18 cellular contexts compared by ENCODE assay signal in the genomic region with DNA sequence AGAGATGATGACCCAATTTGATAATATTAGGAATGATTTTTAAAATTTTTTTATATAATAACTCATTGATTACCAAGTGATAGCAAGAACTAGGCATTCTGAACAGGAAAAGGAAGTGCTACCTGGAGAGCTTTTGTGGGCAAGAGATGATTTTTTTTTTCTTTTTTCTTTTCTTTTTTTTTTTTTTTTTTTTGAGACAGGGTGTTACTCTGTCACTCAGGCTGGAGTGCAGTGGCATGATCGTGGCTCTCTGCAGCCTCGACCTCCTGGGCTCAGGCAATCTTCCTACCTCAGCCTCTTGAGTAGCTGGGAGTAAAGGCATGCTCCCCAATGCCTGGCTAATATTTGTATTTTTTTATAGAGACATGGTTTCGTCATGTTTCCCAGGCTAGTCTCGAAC. TPM values are rescaled to one million over a fixed set of nuclear protein-coding genes. Genes with fewer than 3 reads are reported as not detected.
A peak's percentile ranks its signal among the peaks of the same experiment; 100 is the strongest.
DNase-seq lines count a peak whose midpoint lies in the region; ATAC-seq and TF ChIP-seq lines count a peak whose summit lies in the region.
"Had no signal": no experiment of that assay in that cellular context is flagged by ENCODE, and none has a peak within 500 bp of the region (broad histone marks: within the 10 kb centered on the region; RNA-seq: fewer than 3 reads in every experiment).

No MANE protein-coding gene starts in this region.

- POLR2A ChIA-PET in activated CD8-positive, alpha-beta T cell treated with anti-CD3 and anti-CD28 coated beads for 36 hours (lab: Charles Lee): interaction anchor here (0.8 to 1.4 kb wide), 3 partner anchors 40 to 89 kb away, joined by 3 to 4 read pairs (median 3); no protein-coding TSS in a partner anchor

- H3K27ac Mint-ChIP-seq in activated naive CD8-positive, alpha-beta T cell: peak overlapping the region; percentile 88
- no peak overlapping the region for H3K27ac Mint-ChIP-seq in activated naive CD8-positive, alpha-beta T cell treated with anti-CD3 and anti-CD28 coated beads, Interleukin-2, amount 50 U/mL, for 24 hours
- peak overlapping the region; percentile 31 for H3K27ac Mint-ChIP-seq in activated CD8-positive, alpha-beta T cell treated with anti-CD3 and anti-CD28 coated beads for 36 hours
- peak overlapping the region; percentile 81 for H3K27ac Mint-ChIP-seq in memory B cell
- H3K27ac Mint-ChIP-seq: activated T-helper 1 cell treated with anti-CD3 and anti-CD28 coated beads, Interleukin-12 subunit alpha, Interleukin-12 subunit beta, Interleukin-2, Interleukin-4 antibody, amounts not matched to agents 30 ng/mL and 10 ng/mL and 1 ng/mL, durations not matched to agents 14 hours and 24 hours and 36 hours had no signal

- H3K4me3 Mint-ChIP-seq in activated naive CD8-positive, alpha-beta T cell: no peak overlapping the region
- H3K4me3 Mint-ChIP-seq in activated naive CD8-positive, alpha-beta T cell treated with anti-CD3 and anti-CD28 coated beads, Interleukin-2, amount 50 U/mL, for 24 hours: no peak overlapping the region
- no peak overlapping the region for H3K4me3 Mint-ChIP-seq in activated CD8-positive, alpha-beta T cell treated with anti-CD3 and anti-CD28 coated beads for 36 hours
- no peak overlapping the region for H3K4me3 Mint-ChIP-seq in memory B cell
- H3K4me3 Mint-ChIP-seq: activated T-helper 1 cell treated with anti-CD3 and anti-CD28 coated beads, Interleukin-12 subunit alpha, Interleukin-12 subunit beta, Interleukin-2, Interleukin-4 antibody, amounts not matched to agents 30 ng/mL and 10 ng/mL and 1 ng/mL, durations not matched to agents 14 hours and 24 hours and 36 hours; neural crest cell had no signal

- H3K36me3 Mint-ChIP-seq in activated naive CD8-positive, alpha-beta T cell: peaks cover 2% of the 10 kb centered on the region
- peaks cover 11% of the 10 kb centered on the region for H3K36me3 Mint-ChIP-seq in activated naive CD8-positive, alpha-beta T cell treated with anti-CD3 and anti-CD28 coated beads, Interleukin-2, amount 50 U/mL, for 24 hours (ENCODE audit: low read depth)
- H3K36me3 Mint-ChIP-seq in activated CD8-positive, alpha-beta T cell treated with anti-CD3 and anti-CD28 coated beads for 36 hours (ENCODE audit: low read depth): peaks cover 15% of the 10 kb centered on the region
- peaks cover 9% of the 10 kb centered on the region for H3K36me3 Mint-ChIP-seq in memory B cell

- H3K4me1 ChIP-seq in thoracic aorta (ENCODE audit: control insufficient read depth in 1 of 2, low read depth in 2 of 2): peaks cover 32 to 86% of the 10 kb centered on the region in 2 donors

- intact Hi-C loops in activated CD8-positive, alpha-beta T cell treated with anti-CD3 and anti-CD28 coated beads for 36 hours (cut with micrococcal nuclease): no loop called here

- H3K27me3 Mint-ChIP-seq in activated naive CD8-positive, alpha-beta T cell: no peaks in the 10 kb centered on the region
- no peaks in the 10 kb centered on the region for H3K27me3 Mint-ChIP-seq in activated naive CD8-positive, alpha-beta T cell treated with anti-CD3 and anti-CD28 coated beads, Interleukin-2, amount 50 U/mL, for 24 hours
- no peaks in the 10 kb centered on the region for H3K27me3 Mint-ChIP-seq in activated CD8-positive, alpha-beta T cell treated with anti-CD3 and anti-CD28 coated beads for 36 hours
- H3K27me3 Mint-ChIP-seq in memory B cell: no peaks in the 10 kb centered on the region

- H3K4me3 ChIP-seq in thoracic aorta: no peak overlapping the region
- H3K4me3 ChIP-seq: HAP-1, lung, right atrium auricular region had no signal

- CTCF ChIA-PET in activated CD8-positive, alpha-beta T cell treated with anti-CD3 and anti-CD28 coated beads for 36 hours (lab: Charles Lee): no interaction called here

- no peak for DNase-seq in activated naive CD8-positive, alpha-beta T cell treated with anti-CD3 and anti-CD28 coated beads, Interleukin-2, amount 50 U/mL, for 24 hours
- no peak for DNase-seq in activated CD8-positive, alpha-beta T cell treated with anti-CD3 and anti-CD28 coated beads for 36 hours
- DNase-seq in memory B cell (ENCODE audit: low spot score in 2 of 2) (no peak), thoracic aorta (ENCODE audit: low spot score) (no peak), Kasumi-1 (lab: John Stamatoyannopoulos, UW) (no peak)
- DNase-seq: activated CD4-positive, alpha-beta T cell treated with anti-CD3 and anti-CD28 coated beads for 48 hours; cortex of kidney; erythroblast; GF-D8; glutamatergic neuron had no signal

- peaks cover 79% of the 10 kb centered on the region for H3K4me1 Mint-ChIP-seq in activated naive CD8-positive, alpha-beta T cell (ENCODE audit: low read depth)
- H3K4me1 Mint-ChIP-seq in activated naive CD8-positive, alpha-beta T cell treated with anti-CD3 and anti-CD28 coated beads, Interleukin-2, amount 50 U/mL, for 24 hours: peaks cover 68% of the 10 kb centered on the region
- peaks cover 82% of the 10 kb centered on the region for H3K4me1 Mint-ChIP-seq in activated CD8-positive, alpha-beta T cell treated with anti-CD3 and anti-CD28 coated beads for 36 hours (ENCODE audit: low read depth)
- H3K4me1 Mint-ChIP-seq in memory B cell: peaks cover 47% of the 10 kb centered on the region

- ATAC-seq in activated naive CD8-positive, alpha-beta T cell treated with anti-CD3 and anti-CD28 coated beads, Interleukin-2, amount 50 U/mL, for 24 hours: no peak
- ATAC-seq in activated CD8-positive, alpha-beta T cell treated with anti-CD3 and anti-CD28 coated beads for 36 hours: no peak
- ATAC-seq in memory B cell (ENCODE audit: low read depth) (no peak), thoracic aorta (ENCODE audit: insufficient number of reproducible peaks, low FRiP score, low read depth) (no peak), GM21786 (IDR thresholded peaks at IDR 0.05; ENCODE audit: unreplicated experiment) (no peak), GM18861 (IDR thresholded peaks at IDR 0.05; ENCODE audit: unreplicated experiment) (no peak)

- H3K9me3 Mint-ChIP-seq in activated naive CD8-positive, alpha-beta T cell (ENCODE audit: low read depth): no peaks in the 10 kb centered on the region
- H3K9me3 Mint-ChIP-seq in activated naive CD8-positive, alpha-beta T cell treated with anti-CD3 and anti-CD28 coated beads, Interleukin-2, amount 50 U/mL, for 24 hours: no peaks in the 10 kb centered on the region
- H3K9me3 Mint-ChIP-seq in activated CD8-positive, alpha-beta T cell treated with anti-CD3 and anti-CD28 coated beads for 36 hours: no peaks in the 10 kb centered on the region
- no peaks in the 10 kb centered on the region for H3K9me3 Mint-ChIP-seq in memory B cell
- H3K9me3 Mint-ChIP-seq: activated T-helper 1 cell treated with anti-CD3 and anti-CD28 coated beads, Interleukin-12 subunit alpha, Interleukin-12 subunit beta, Interleukin-2, Interleukin-4 antibody, amounts not matched to agents 30 ng/mL and 10 ng/mL and 1 ng/mL, durations not matched to agents 14 hours and 24 hours and 36 hours; neural crest cell had no signal

- H3K9me3 ChIP-seq in thoracic aorta: no peaks in the 10 kb centered on the region
- H3K9me3 ChIP-seq: HAP-1, right atrium auricular region had no signal

- H3K27ac ChIP-seq in thoracic aorta: peak overlapping the region; percentile 61 to 81
- H3K27ac ChIP-seq: right atrium auricular region had no signal

- TF ChIP-seq CTCF in activated CD8-positive, alpha-beta T cell treated with anti-CD3 and anti-CD28 coated beads for 36 hours (IDR thresholded peaks at IDR 0.05): no peak
- no peak for TF ChIP-seq CTCF in thoracic aorta (IDR thresholded peaks at IDR 0.05)

- no peaks in the 10 kb centered on the region for H3K27me3 ChIP-seq in thoracic aorta (replicated peaks; ENCODE audit: insufficient read depth)
- H3K27me3 ChIP-seq: right atrium auricular region had no signal

- H3K36me3 ChIP-seq in thoracic aorta: no peaks in the 10 kb centered on the region
- H3K36me3 ChIP-seq: right atrium auricular region had no signal

RNA-seq across cellular contexts. Expression of gene TNRC6B, which starts 40.4 kb away (rescaled TPM):
- total RNA-seq in activated CD8-positive, alpha-beta T cell treated with anti-CD3 and anti-CD28 coated beads for 36 hours: 10 to 100 TPM; 42.6 to 45.2 TPM
- total RNA-seq in thoracic aorta: 10 to 100 TPM; 58.5 to 98.0 TPM
